In the genomic region with DNA sequence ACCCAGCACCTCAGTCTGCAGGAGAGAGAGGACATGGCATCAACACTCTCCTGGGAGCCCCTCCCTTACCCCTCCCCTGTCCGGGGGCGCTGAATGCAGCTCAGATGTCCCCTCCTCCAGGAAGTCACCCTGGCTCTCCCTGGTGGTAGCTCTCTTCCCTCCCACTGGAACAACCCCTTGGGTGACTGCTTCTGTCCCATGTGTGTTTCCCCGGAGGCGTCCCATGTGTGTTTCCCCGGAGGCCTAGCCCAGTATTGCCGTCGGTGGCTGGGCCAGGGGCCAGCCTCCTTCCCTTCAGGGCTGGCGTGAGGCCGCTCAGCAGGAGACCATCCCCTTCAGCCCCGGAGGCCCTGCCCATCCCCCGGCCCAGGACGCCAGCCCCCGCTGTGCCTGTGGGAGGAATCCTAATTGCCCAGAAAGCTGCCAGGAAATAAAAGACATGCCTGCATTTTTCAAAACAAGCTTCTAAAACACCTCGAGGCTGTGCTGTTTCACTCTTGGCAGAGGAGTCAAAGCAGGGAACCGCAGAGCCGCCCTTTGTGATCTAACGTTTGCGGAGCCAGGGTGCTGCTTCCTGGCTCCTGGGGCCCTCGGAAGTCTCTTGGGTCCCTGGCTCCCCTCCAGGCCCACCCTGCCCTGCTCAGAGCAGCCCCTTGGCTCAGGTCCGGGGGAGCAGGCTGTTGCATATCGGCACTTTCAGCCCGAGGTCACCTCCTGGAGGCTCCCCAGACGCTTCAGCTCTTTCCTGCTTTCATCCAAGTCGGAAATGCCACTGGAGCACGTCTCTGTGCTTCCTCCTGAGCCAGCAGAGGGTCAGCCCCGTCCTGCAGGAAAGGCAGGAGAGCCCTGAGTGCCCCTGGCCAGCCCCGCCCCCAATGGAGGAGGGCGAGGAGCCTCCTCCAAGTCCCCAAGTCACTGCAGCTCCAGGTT, we compare ENCODE assay signal across 1 cellular context.
TF ChIP-seq lines count a peak whose summit lies in the region.

No MANE protein-coding gene starts in this region.

TF ChIP-seq in HepG2, 621 proteins besides CTCF, POLR2A, EP300 and RAD21 (continued from another document):
- TF ChIP-seq, protein P1, sequence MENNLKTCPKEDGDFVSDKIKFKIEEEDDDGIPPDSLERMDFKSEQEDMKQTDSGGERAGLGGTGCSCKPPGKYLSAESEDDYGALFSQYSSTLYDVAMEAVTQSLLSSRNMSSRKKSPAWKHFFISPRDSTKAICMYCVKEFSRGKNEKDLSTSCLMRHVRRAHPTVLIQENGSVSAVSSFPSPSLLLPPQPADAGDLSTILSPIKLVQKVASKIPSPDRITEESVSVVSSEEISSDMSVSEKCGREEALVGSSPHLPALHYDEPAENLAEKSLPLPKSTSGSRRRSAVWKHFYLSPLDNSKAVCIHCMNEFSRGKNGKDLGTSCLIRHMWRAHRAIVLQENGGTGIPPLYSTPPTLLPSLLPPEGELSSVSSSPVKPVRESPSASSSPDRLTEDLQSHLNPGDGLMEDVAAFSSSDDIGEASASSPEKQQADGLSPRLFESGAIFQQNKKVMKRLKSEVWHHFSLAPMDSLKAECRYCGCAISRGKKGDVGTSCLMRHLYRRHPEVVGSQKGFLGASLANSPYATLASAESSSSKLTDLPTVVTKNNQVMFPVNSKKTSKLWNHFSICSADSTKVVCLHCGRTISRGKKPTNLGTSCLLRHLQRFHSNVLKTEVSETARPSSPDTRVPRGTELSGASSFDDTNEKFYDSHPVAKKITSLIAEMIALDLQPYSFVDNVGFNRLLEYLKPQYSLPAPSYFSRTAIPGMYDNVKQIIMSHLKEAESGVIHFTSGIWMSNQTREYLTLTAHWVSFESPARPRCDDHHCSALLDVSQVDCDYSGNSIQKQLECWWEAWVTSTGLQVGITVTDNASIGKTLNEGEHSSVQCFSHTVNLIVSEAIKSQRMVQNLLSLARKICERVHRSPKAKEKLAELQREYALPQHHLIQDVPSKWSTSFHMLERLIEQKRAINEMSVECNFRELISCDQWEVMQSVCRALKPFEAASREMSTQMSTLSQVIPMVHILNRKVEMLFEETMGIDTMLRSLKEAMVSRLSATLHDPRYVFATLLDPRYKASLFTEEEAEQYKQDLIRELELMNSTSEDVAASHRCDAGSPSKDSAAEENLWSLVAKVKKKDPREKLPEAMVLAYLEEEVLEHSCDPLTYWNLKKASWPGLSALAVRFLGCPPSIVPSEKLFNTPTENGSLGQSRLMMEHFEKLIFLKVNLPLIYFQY (CRISPR knock-in tag; IDR thresholded peaks at IDR 0.05; ENCODE audit: borderline replicate concordance) = 0 out of 2 replicates have a peak, but pooled peaks have one; percentile 30
